ENCODE assay signal across 18 cellular contexts in the genomic region with DNA sequence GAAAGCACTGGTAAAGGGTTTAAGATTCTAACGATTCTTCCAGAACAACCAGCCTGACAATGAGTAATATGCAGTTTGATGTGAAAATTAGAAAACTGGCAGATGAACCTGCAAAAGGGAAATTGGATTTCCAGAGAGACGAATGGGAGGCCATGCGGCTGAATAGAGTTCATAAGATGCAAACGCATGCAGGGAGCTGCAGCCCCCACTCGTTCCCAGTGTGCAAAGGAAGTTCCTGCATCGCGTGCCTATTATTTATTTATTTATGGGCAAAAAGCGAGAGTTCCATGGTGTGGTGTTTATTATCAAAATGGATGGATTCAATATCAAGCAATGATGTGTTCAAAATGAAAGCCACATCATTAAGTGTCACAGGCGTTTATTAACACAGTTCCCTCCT.
"Had no signal": no experiment of that assay in that cellular context is flagged by ENCODE, and none has a peak within 500 bp of the region (broad histone marks: within the 10 kb centered on the region; RNA-seq: fewer than 3 reads in every experiment).

No MANE protein-coding gene starts in this region.

- H3K27me3 ChIP-seq: esophagus muscularis mucosa, hepatocyte, suprapubic skin had no signal

- DNase-seq: activated CD4-positive, alpha-beta T cell treated with anti-CD3 and anti-CD28 coated beads, Interleukin-2, amount 10 ng/mL, durations not matched to agents 24 days and 14 days; activated CD8-positive, alpha-beta T cell treated with anti-CD3 and anti-CD28 coated beads for 36 hours; activated naive CD4-positive, alpha-beta T cell treated with anti-CD3 and anti-CD28 coated beads for 36 hours; activated T-cell treated with anti-CD3 and anti-CD28 coated beads, Interleukin-2, amount 50 U/mL, for 1 hour; effector memory CD4-positive, alpha-beta T cell; natural killer cell; right cardiac atrium; T-helper 1 cell; T-helper 9 cell; trophoblast cell had no signal

- H3K4me1 ChIP-seq: esophagus muscularis mucosa, suprapubic skin had no signal

- H3K36me3 Mint-ChIP-seq: natural killer cell had no signal

- H3K9me3 ChIP-seq: esophagus muscularis mucosa, prostate gland, suprapubic skin had no signal

- H3K4me3 ChIP-seq: esophagus muscularis mucosa, hepatocyte, prostate gland, skin epidermis, suprapubic skin had no signal

- H3K36me3 ChIP-seq: esophagus muscularis mucosa, prostate gland, suprapubic skin had no signal

- H3K27ac ChIP-seq: esophagus muscularis mucosa, hepatocyte, prostate gland, skin epidermis, suprapubic skin had no signal

- H3K4me2 ChIP-seq: hepatocyte had no signal

- H3K4me1 Mint-ChIP-seq: central memory CD8-positive, alpha-beta T cell had no signal

- H2AFZ ChIP-seq: hepatocyte had no signal

- H3K9me3 Mint-ChIP-seq: activated CD4-positive, alpha-beta T cell treated with anti-CD3 and anti-CD28 coated beads, Interleukin-2, amount 10 ng/mL, durations not matched to agents 24 days and 14 days; activated CD8-positive, alpha-beta T cell treated with anti-CD3 and anti-CD28 coated beads for 36 hours; activated naive CD4-positive, alpha-beta T cell treated with anti-CD3 and anti-CD28 coated beads for 36 hours; central memory CD8-positive, alpha-beta T cell; dendritic cell treated with granulocyte-macrophage colony-stimulating factor and Interleukin-4, amounts not matched to agents 40 ng/mL and 50 ng/mL, for 4 days; natural killer cell; stimulated activated naive CD8-positive, alpha-beta T cell treated with anti-CD3 and anti-CD28 coated beads, Interleukin-15, Interleukin-2, amounts not matched to agents 100 ng/mL and 50 ng/mL, for 24 hours had no signal

- ATAC-seq: activated CD8-positive, alpha-beta T cell treated with anti-CD3 and anti-CD28 coated beads for 36 hours; natural killer cell; right cardiac atrium had no signal

- H3K4me3 Mint-ChIP-seq: activated CD4-positive, alpha-beta T cell treated with anti-CD3 and anti-CD28 coated beads, Interleukin-2, amount 10 ng/mL, durations not matched to agents 24 days and 14 days; activated CD8-positive, alpha-beta T cell treated with anti-CD3 and anti-CD28 coated beads for 36 hours; activated naive CD4-positive, alpha-beta T cell treated with anti-CD3 and anti-CD28 coated beads for 36 hours; central memory CD8-positive, alpha-beta T cell; dendritic cell treated with granulocyte-macrophage colony-stimulating factor and Interleukin-4, amounts not matched to agents 40 ng/mL and 50 ng/mL, for 4 days; natural killer cell; stimulated activated naive CD8-positive, alpha-beta T cell treated with anti-CD3 and anti-CD28 coated beads, Interleukin-15, Interleukin-2, amounts not matched to agents 100 ng/mL and 50 ng/mL, for 24 hours had no signal

- H3K27ac Mint-ChIP-seq: activated CD4-positive, alpha-beta T cell treated with anti-CD3 and anti-CD28 coated beads, Interleukin-2, amount 10 ng/mL, durations not matched to agents 24 days and 14 days; activated CD8-positive, alpha-beta T cell treated with anti-CD3 and anti-CD28 coated beads for 36 hours; activated naive CD4-positive, alpha-beta T cell treated with anti-CD3 and anti-CD28 coated beads for 36 hours; dendritic cell treated with granulocyte-macrophage colony-stimulating factor and Interleukin-4, amounts not matched to agents 40 ng/mL and 50 ng/mL, for 4 days; natural killer cell; stimulated activated naive CD8-positive, alpha-beta T cell treated with anti-CD3 and anti-CD28 coated beads, Interleukin-15, Interleukin-2, amounts not matched to agents 100 ng/mL and 50 ng/mL, for 24 hours had no signal

- H3K79me2 ChIP-seq: hepatocyte had no signal
